4 cellular contexts compared by ENCODE assay signal in the genomic region with DNA sequence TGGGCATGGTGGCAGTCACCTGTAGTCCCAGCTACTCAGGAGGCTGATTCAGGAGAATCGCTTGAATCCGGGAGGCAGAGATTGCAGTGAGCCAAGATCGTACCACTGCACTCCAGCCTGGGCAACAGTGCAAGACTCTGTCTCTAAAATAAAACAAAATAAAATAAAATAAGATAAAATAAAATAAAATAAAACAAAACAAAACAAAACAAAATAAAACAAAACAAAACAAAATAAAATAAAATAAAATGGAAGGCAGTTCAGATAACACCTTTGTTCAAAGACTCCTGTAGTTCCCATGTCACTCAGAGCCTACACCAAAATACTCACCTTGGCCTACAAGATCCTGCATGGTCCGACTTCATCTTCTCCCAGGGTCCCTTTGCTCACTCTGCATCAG.
DNase-seq lines count a peak whose midpoint lies in the region; ATAC-seq, FAIRE-seq and TF ChIP-seq lines count a peak whose summit lies in the region.
"Not testable (repeated sequence)": the region's sequence is repeated elsewhere in the genome, so short reads cannot be mapped to it uniquely, and the experiment has no call there.

No MANE protein-coding gene starts in this region.

- not testable (repeated sequence) for H3K4me3 Mint-ChIP-seq in WTC11; progenitor cell of endocrine pancreas (ENCODE audit: low read depth)
- peak overlapping the region; percentile 1 for H3K4me3 Mint-ChIP-seq in neural crest cell

- not testable (repeated sequence) for DNase-seq in WTC11 (ENCODE audit: low spot score); frontal cortex (ENCODE audit: low spot score in 2 of 2); neural crest cell (ENCODE audit: low read depth, low spot score); progenitor cell of endocrine pancreas (ENCODE audit: low spot score, unreplicated experiment)

- not testable (repeated sequence) for H3K36me3 Mint-ChIP-seq in WTC11; neural crest cell (ENCODE audit: low read depth); progenitor cell of endocrine pancreas (ENCODE audit: insufficient read depth)

- not testable (repeated sequence) for H3K27me3 Mint-ChIP-seq in WTC11 (ENCODE audit: low read depth); neural crest cell (ENCODE audit: low read depth); progenitor cell of endocrine pancreas

- H3K27ac Mint-ChIP-seq in WTC11, result not testable (repeated sequence)
- H3K27ac Mint-ChIP-seq in neural crest cell (ENCODE audit: unreplicated experiment) (peak overlapping the region; percentile 7), progenitor cell of endocrine pancreas (peak overlapping the region; percentile 74)

- not testable (repeated sequence) for TF ChIP-seq CTCF in WTC11 (IDR thresholded peaks at IDR 0.05); neural crest cell (conservative IDR thresholded peaks at IDR 0.05); progenitor cell of endocrine pancreas (IDR thresholded peaks at IDR 0.05; ENCODE audit: unreplicated experiment)

- H3K4me1 Mint-ChIP-seq in WTC11 (peaks cover 19% of the 10 kb centered on the region), neural crest cell (peaks cover 27% of the 10 kb centered on the region), progenitor cell of endocrine pancreas (ENCODE audit: low read depth) (peaks cover 65% of the 10 kb centered on the region)

- ATAC-seq in WTC11, result not testable (repeated sequence)

- CTCF ChIA-PET in WTC11 (lab: Charles Lee), result interaction anchor here (0.7 kb wide), 1 partner anchor 8 kb away, joined by 3 read pairs; no protein-coding TSS in a partner anchor

- peak; percentile 6 for FAIRE-seq in frontal cortex (lab: Jason Lieb, UNC)

- H3K9me3 Mint-ChIP-seq in WTC11; neural crest cell; progenitor cell of endocrine pancreas (ENCODE audit: low read depth): not testable (repeated sequence)

- POLR2A ChIA-PET in WTC11 (lab: Charles Lee), result not testable (repeated sequence)

TF ChIP-seq in WTC11, 78 proteins besides CTCF, POLR2A, EP300 and RAD21:
- peak; percentile 93 for TF ChIP-seq HMGA2 (CRISPR knock-in tag; IDR thresholded peaks at IDR 0.05)
